ENCODE assay signal across 19 cellular contexts in the genomic region with DNA sequence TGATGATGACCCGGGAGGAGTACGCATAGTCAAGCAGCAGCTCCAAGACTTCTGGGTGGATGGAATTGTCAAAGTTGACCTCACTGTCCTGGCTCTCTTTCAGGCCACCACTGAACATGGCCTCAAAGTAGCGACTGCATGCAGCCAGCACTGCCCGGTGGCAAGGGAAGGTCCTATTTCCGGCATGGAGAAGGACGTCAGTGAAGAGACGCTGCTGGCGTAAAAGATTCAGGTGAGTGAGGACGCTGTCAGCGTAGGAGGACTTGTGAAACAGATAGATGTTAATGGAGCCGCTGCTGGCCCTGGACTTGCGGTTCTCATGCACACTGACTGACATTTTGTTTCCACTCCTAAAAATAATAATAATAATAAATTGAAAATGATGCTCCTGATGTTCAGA.
"Had no signal": no experiment of that assay in that cellular context is flagged by ENCODE, and none has a peak within 500 bp of the region (broad histone marks: within the 10 kb centered on the region; RNA-seq: fewer than 3 reads in every experiment).

No MANE protein-coding gene starts in this region.

- H3K4me3 ChIP-seq: gastrocnemius medialis, lower lobe of right lung, transverse colon had no signal

- H3K27me3 ChIP-seq: gastrocnemius medialis, heart right ventricle, transverse colon had no signal

- H3K36me3 Mint-ChIP-seq: activated naive CD8-positive, alpha-beta T cell had no signal

- DNase-seq: activated CD4-positive, alpha-beta T cell treated with anti-CD3 and anti-CD28 coated beads for 48 hours; activated CD8-positive, alpha-beta memory T cell treated with anti-CD3 and anti-CD28 coated beads, Interleukin-2, amount 50 U/mL, for 48 hours; activated CD8-positive, alpha-beta T cell treated with anti-CD3 and anti-CD28 coated beads, Interleukin-2, amount 10 ng/mL, durations not matched to agents 7 days and 5 days; activated gamma-delta T cell; activated T-cell treated with anti-CD3 and anti-CD28 coated beads, Interleukin-2, amount 50 U/mL, for 72 hours; dermis blood vessel endothelial cell; erythroblast; gastrocnemius medialis; heart right ventricle; left colon; lower lobe of right lung; retina; stimulated activated CD4-positive, alpha-beta T cell treated with anti-CD3 and anti-CD28 coated beads, Interleukin-4, amount 100 ng/mL, for 4 hours; stimulated activated CD8-positive, alpha-beta memory T cell treated with anti-CD3 and anti-CD28 coated beads, Interleukin-4, amount 100 ng/mL, for 48 hours; stimulated activated naive CD8-positive, alpha-beta T cell treated with anti-CD3 and anti-CD28 coated beads, Interleukin-15, Interleukin-2, amounts not matched to agents 100 U/mL and 50 U/mL, for 24 hours; T-helper 17 cell; transverse colon had no signal

- H3K9me3 Mint-ChIP-seq: activated T-cell treated with anti-CD3 and anti-CD28 coated beads, Interleukin-2, amount 50 U/mL, for 72 hours; WTC11 had no signal

- H3K27ac ChIP-seq: gastrocnemius medialis, heart right ventricle, lower lobe of right lung had no signal

- H3K36me3 ChIP-seq: transverse colon had no signal

- H3K4me3 Mint-ChIP-seq: activated CD8-positive, alpha-beta T cell treated with anti-CD3 and anti-CD28 coated beads, Interleukin-2, amount 10 ng/mL, durations not matched to agents 7 days and 5 days; activated naive CD8-positive, alpha-beta T cell; activated T-cell treated with anti-CD3 and anti-CD28 coated beads, Interleukin-2, amount 50 U/mL, for 72 hours; T-helper 17 cell; WTC11 had no signal

- H3K27ac Mint-ChIP-seq: activated CD8-positive, alpha-beta T cell treated with anti-CD3 and anti-CD28 coated beads, Interleukin-2, amount 10 ng/mL, durations not matched to agents 7 days and 5 days; activated naive CD8-positive, alpha-beta T cell; activated T-cell treated with anti-CD3 and anti-CD28 coated beads, Interleukin-2, amount 50 U/mL, for 72 hours; T-helper 17 cell; WTC11 had no signal

- H3K9me3 ChIP-seq: gastrocnemius medialis, heart right ventricle, lower lobe of right lung, transverse colon had no signal
